ENCODE assay signal across 11 cellular contexts in the genomic region with DNA sequence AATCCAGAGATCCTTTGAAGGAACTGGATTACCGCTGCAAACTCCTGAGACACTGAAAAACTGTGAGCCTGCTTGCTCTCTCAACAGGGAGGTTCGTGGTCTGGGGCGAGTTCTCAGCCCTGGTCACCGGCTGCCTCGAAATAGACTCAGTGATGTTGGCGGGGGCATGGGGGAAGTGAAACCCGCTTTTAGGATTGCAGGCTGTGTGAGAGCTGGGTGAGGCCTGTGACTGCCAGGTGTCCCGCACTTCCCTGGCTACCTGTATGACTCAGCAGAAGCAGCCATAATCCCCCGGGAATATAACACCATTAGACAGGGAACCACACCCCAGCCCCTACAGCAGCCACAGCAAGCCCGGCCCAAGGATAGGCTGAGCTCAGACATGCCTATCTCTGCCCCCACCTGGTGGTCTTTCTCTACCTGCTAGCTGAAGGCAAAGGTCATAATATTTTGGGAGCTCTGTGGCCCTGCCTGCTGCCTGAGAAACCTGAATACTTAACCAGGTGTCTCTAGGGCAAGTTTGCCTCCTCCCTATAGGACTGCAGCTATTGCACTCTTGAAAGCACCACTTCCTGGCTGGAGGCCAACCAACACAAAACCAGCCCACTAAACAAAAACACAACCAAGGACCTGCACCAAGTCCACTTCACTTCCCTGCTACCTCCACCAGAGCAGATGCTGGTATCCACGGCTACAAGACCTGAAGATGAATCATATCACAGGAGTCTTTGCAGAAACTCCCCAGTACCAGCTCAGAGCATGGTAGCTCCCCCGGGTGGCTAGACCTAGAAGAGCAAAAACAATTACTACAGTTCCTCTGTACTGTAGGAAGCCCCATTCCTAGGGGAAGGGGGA.
A peak's percentile ranks its signal among the peaks of the same experiment; 100 is the strongest.
DNase-seq lines count a peak whose midpoint lies in the region; ATAC-seq and TF ChIP-seq lines count a peak whose summit lies in the region.
"Had no signal": no experiment of that assay in that cellular context is flagged by ENCODE, and none has a peak within 500 bp of the region (broad histone marks: within the 10 kb centered on the region; RNA-seq: fewer than 3 reads in every experiment).

No MANE protein-coding gene starts in this region.

- TF ChIP-seq CTCF in GM12864 (IDR thresholded peaks at IDR 0.05; ENCODE audit: low read depth, low read length, missing control alignments) (peak; percentile 36), OCI-LY1 (IDR thresholded peaks at IDR 0.05; ENCODE audit: low read length) (peak; percentile 21; the same call in 1 of the 2 replicates), RWPE1 (conservative IDR thresholded peaks at IDR 0.05; ENCODE audit: low read depth) (no peak)

- no peaks in the 10 kb centered on the region for H3K79me2 ChIP-seq in OCI-LY1 (ENCODE audit: insufficient read depth, low read length)

- no peaks in the 10 kb centered on the region for H3K9me3 ChIP-seq in OCI-LY1 (ENCODE audit: low read length)

- no peak overlapping the region for H2AFZ ChIP-seq in OCI-LY1 (ENCODE audit: low read length)

- H3K9ac ChIP-seq in OCI-LY1 (ENCODE audit: low read length): no peak overlapping the region

- H3K4me2 ChIP-seq in OCI-LY1 (ENCODE audit: low read length): peak overlapping the region; percentile 34; the same call in 1 of the 2 replicates

- ATAC-seq in GM19372 (IDR thresholded peaks at IDR 0.05; ENCODE audit: low read depth, unreplicated experiment) (peak; percentile 92), HG03039 (IDR thresholded peaks at IDR 0.05; ENCODE audit: unreplicated experiment) (peak; percentile 91)

- H3F3A ChIP-seq in OCI-LY1 (ENCODE audit: insufficient read depth, low read length): no peaks in the 10 kb centered on the region

- CTCF ChIA-PET in RWPE1 (lab: Yijun Ruan, JAX): no interaction called here

- H3K36me3 ChIP-seq in OCI-LY1 (ENCODE audit: insufficient read depth, low read length): no peaks in the 10 kb centered on the region

- no peaks in the 10 kb centered on the region for H4K20me1 ChIP-seq in OCI-LY1 (ENCODE audit: insufficient read depth, low read length)

- H3K9me2 ChIP-seq in OCI-LY1 (ENCODE audit: low read depth, low read length): no peaks in the 10 kb centered on the region

- peak; percentile 85 for DNase-seq in GM12864 (ENCODE audit: low read depth)
- no peak for DNase-seq in RWPE1 (ENCODE audit: low spot score)
- DNase-seq in cerebellar cortex (ENCODE audit: low spot score): no peak
- no peak for DNase-seq in activated CD4-positive, alpha-beta T cell treated with anti-CD3 and anti-CD28 coated beads for 1 hour
- no peak for DNase-seq in activated T-cell treated with anti-CD3 and anti-CD28 coated beads for 4 hours
- DNase-seq: NCI-H187; stimulated activated CD4-positive, alpha-beta T cell treated with anti-CD3 and anti-CD28 coated beads, Interleukin-2, amount 100 ng/mL, for 48 hours had no signal

- peaks cover 14% of the 10 kb centered on the region for H3K4me1 ChIP-seq in OCI-LY1 (ENCODE audit: insufficient read depth, low read length, severe bottlenecking)

- H3K27ac ChIP-seq in OCI-LY1 (ENCODE audit: low read depth, low read length, poor library complexity, severe bottlenecking) (peak overlapping the region; percentile 49), RWPE1 (no peak overlapping the region)
- H3K27ac ChIP-seq: epithelial cell of prostate had no signal

- peak overlapping the region; percentile 36 for H3K4me3 ChIP-seq in GM12864 (ENCODE audit: low read depth, low read length)
- H3K4me3 ChIP-seq in OCI-LY1 (ENCODE audit: low read depth, low read length, poor library complexity, severe bottlenecking): no peak overlapping the region

- POLR2A ChIA-PET in RWPE1 (lab: Yijun Ruan, JAX; ENCODE audit: low non-redundant PET): no interaction called here

- H3K27me3 ChIP-seq in OCI-LY1 (ENCODE audit: insufficient read depth, low read length): no peaks in the 10 kb centered on the region
